Comparison of ENCODE assay signal across 8 cellular contexts in genomic region chr4:107035711-107036601, GRCh38. TPM values are rescaled to one million over a fixed set of nuclear protein-coding genes. Genes with fewer than 3 reads are reported as not detected.
DNase-seq lines count a peak whose midpoint lies in the region; ATAC-seq lines count a peak whose summit lies in the region.

Gene DKK2, minus strand, starts transcription at chr4:107036313. Its CDS starts 722 bp downstream, at chr4:107035591.

- peaks cover 25% of the 10 kb centered on the region for H3K4me1 Mint-ChIP-seq in T-helper 17 cell

- DNase-seq in stimulated activated CD4-positive, alpha-beta T cell treated with anti-CD3 and anti-CD28 coated beads, Interleukin-15, amount 100 ng/mL, for 24 hours = peak; percentile 12
- DNase-seq in stimulated activated CD4-positive, alpha-beta T cell treated with anti-CD3 and anti-CD28 coated beads, Interleukin-4, amount 100 ng/mL, for 24 hours = no peak
- DNase-seq in T-helper 17 cell (no peak), fibroblast of peridontal ligament (ENCODE audit: extremely low read depth) (peak; percentile 25), occipital lobe (lab: John Stamatoyannopoulos, UW) (peak; percentile 37), germinal center (ENCODE audit: low spot score) (no peak)
- no peak for DNase-seq in effector CD8-positive, alpha-beta T cell (lab: John Stamatoyannopoulos, UW)

- H3K27ac Mint-ChIP-seq in T-helper 17 cell = peak within 1 kb of the TSS; percentile 47

- H3K36me3 Mint-ChIP-seq in T-helper 17 cell (ENCODE audit: low read depth) = peaks cover 8% of the 10 kb centered on the region

- ATAC-seq in T-helper 17 cell (peak; percentile 41), HG03039 (IDR thresholded peaks at IDR 0.05; ENCODE audit: unreplicated experiment) (no peak)

- peaks cover 74% of the 10 kb centered on the region for H3K27me3 Mint-ChIP-seq in T-helper 17 cell

- peak within 1 kb of the TSS; percentile 90 for H3K4me3 Mint-ChIP-seq in T-helper 17 cell

- H3K9me3 ChIP-seq in T-helper 17 cell (ENCODE audit: control insufficient read depth, low read length, poor library complexity, severe bottlenecking) = no peaks in the 10 kb centered on the region

RNA-seq across cellular contexts. Expression of gene DKK2, which starts in this region (rescaled TPM):
- total RNA-seq in T-helper 17 cell = not detected
- total RNA-seq in occipital lobe = 3.1 TPM

Comparison
In these comparisons a context has a peak if more than half of its experiments do, and no peak if none do; other contexts are left out.
1. DNase-seq: peak in stimulated activated CD4-positive, alpha-beta T cell treated with anti-CD3 and anti-CD28 coated beads, Interleukin-15, amount 100 ng/mL, for 24 hours (single experiment), fibroblast of peridontal ligament (single experiment) and occipital lobe (single experiment); none in stimulated activated CD4-positive, alpha-beta T cell treated with anti-CD3 and anti-CD28 coated beads, Interleukin-4, amount 100 ng/mL, for 24 hours (single experiment), T-helper 17 cell (0 of 3), germinal center (single experiment) and effector CD8-positive, alpha-beta T cell (single experiment).
2. Peak in ATAC-seq in T-helper 17 cell; RNA of the gene not detected or under 1 TPM.